ENCODE assay signal across 1 cellular context in the genomic region with DNA sequence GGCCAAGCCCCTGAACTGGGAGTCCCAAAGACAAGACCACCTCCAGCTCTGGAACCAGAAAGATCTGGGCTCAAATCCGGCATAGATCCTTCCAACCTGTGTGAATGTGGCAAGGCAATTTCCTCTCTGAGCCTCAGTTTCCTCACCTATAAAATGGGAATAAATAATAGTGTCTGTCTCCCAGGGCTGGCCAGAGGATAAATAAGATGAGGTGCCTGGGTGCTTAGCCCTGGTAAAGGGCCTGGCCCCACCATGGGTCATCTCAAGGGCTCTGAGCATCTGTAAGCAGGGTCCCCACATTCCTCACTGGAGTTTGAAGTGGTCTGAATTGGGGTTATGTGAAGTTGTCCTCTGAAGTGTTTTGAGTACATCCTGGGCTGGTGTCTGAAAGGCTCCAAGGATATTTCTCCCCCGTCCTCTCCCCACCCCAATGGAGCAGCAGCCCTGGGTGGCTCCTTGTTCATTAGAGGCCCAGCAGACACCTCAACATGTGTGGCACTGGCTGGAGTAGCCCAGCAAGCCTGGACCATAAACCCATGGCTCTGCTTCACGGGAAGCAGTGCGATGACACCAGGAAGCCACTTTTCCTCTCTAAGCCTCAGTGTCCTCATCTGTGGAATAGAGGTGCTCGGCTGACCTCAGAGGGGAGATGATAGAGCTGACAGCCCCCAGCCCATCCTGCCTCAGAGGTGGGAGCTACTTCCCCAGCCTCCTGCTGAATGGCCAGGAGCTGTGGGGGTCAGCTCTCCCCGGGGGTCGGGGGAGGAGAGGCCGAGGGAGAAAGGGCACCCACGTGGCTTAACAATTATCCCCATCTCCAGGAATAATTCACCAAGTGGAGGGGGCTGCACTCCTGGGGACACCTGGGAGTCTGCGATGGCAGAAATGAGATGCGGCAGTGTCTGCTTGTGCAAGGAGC.
TF ChIP-seq lines count a peak whose summit lies in the region.

No MANE protein-coding gene starts in this region.

TF ChIP-seq in HepG2, 621 proteins besides CTCF, POLR2A, EP300 and RAD21 (continued from another document and continues in another):
- TF ChIP-seq, protein P1, sequence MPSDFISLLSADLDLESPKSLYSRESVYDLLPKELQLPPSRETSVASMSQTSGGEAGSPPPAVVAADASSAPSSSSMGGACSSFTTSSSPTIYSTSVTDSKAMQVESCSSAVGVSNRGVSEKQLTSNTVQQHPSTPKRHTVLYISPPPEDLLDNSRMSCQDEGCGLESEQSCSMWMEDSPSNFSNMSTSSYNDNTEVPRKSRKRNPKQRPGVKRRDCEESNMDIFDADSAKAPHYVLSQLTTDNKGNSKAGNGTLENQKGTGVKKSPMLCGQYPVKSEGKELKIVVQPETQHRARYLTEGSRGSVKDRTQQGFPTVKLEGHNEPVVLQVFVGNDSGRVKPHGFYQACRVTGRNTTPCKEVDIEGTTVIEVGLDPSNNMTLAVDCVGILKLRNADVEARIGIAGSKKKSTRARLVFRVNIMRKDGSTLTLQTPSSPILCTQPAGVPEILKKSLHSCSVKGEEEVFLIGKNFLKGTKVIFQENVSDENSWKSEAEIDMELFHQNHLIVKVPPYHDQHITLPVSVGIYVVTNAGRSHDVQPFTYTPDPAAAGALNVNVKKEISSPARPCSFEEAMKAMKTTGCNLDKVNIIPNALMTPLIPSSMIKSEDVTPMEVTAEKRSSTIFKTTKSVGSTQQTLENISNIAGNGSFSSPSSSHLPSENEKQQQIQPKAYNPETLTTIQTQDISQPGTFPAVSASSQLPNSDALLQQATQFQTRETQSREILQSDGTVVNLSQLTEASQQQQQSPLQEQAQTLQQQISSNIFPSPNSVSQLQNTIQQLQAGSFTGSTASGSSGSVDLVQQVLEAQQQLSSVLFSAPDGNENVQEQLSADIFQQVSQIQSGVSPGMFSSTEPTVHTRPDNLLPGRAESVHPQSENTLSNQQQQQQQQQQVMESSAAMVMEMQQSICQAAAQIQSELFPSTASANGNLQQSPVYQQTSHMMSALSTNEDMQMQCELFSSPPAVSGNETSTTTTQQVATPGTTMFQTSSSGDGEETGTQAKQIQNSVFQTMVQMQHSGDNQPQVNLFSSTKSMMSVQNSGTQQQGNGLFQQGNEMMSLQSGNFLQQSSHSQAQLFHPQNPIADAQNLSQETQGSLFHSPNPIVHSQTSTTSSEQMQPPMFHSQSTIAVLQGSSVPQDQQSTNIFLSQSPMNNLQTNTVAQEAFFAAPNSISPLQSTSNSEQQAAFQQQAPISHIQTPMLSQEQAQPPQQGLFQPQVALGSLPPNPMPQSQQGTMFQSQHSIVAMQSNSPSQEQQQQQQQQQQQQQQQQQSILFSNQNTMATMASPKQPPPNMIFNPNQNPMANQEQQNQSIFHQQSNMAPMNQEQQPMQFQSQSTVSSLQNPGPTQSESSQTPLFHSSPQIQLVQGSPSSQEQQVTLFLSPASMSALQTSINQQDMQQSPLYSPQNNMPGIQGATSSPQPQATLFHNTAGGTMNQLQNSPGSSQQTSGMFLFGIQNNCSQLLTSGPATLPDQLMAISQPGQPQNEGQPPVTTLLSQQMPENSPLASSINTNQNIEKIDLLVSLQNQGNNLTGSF (CRISPR knock-in tag; IDR thresholded peaks at IDR 0.05) = 0 out of 2 replicates have a peak, but pooled peaks have one; percentile 29
- TF ChIP-seq HDAC1 (CRISPR knock-in tag; IDR thresholded peaks at IDR 0.05) (peak; percentile 23), ZNF263 (CRISPR knock-in tag; IDR thresholded peaks at IDR 0.05) (0 out of 2 replicates have a peak, but pooled peaks have one; percentile 46), SSRP1 (CRISPR knock-in tag; IDR thresholded peaks at IDR 0.05) (peak; percentile 44), SALL2 (CRISPR knock-in tag; IDR thresholded peaks at IDR 0.05) (peak; percentile 21; the same call in 1 of the 2 replicates), ZNF232 (CRISPR knock-in tag; IDR thresholded peaks at IDR 0.05; ENCODE audit: borderline replicate concordance) (0 out of 2 replicates have a peak, but pooled peaks have one; percentile 45), ZNF207 (IDR thresholded peaks at IDR 0.05; ENCODE audit: borderline replicate concordance) (no peak), ZBTB3 (CRISPR knock-in tag; IDR thresholded peaks at IDR 0.05; ENCODE audit: borderline replicate concordance, low read depth) (0 out of 2 replicates have a peak, but pooled peaks have one; percentile 1), NCOA5 (CRISPR knock-in tag; IDR thresholded peaks at IDR 0.05) (peak; percentile 68; the same call in 1 of the 2 replicates), SMAD1 (CRISPR knock-in tag; IDR thresholded peaks at IDR 0.05; ENCODE audit: borderline replicate concordance, low read depth) (0 out of 2 replicates have a peak, but pooled peaks have one; percentile 28), ZNF577 (CRISPR knock-in tag; IDR thresholded peaks at IDR 0.05; ENCODE audit: borderline replicate concordance, low read depth) (peak; percentile 28; the same call in 1 of the 2 replicates), NONO (IDR thresholded peaks at IDR 0.05) (no peak), NONO (CRISPR knock-in tag; conservative IDR thresholded peaks at IDR 0.05) (peak; percentile 15; the same call in 1 of the 2 replicates), EED (CRISPR knock-in tag; IDR thresholded peaks at IDR 0.05) (0 out of 2 replicates have a peak, but pooled peaks have one; percentile 3), NRL (CRISPR knock-in tag; IDR thresholded peaks at IDR 0.05; ENCODE audit: borderline replicate concordance) (peak; percentile 53; the same call in 1 of the 2 replicates), ZNF629 (CRISPR knock-in tag; conservative IDR thresholded peaks at IDR 0.05) (peak; percentile 91), ZNF431 (CRISPR knock-in tag; IDR thresholded peaks at IDR 0.05; ENCODE audit: borderline replicate concordance, low read depth) (no peak), U2AF1 (optimal IDR thresholded peaks at IDR 0.05; ENCODE audit: low read depth, low read length) (peak; percentile 17), ZFP36L1 (CRISPR knock-in tag; IDR thresholded peaks at IDR 0.05) (peak; percentile 80; the same call in 1 of the 2 replicates), ZNF782 (CRISPR knock-in tag; IDR thresholded peaks at IDR 0.05; ENCODE audit: borderline replicate concordance) (no peak), ARNT2 (CRISPR knock-in tag; IDR thresholded peaks at IDR 0.05; ENCODE audit: low read depth) (peak; percentile 84; the same call in 1 of the 2 replicates)
- TF ChIP-seq, protein P2, sequence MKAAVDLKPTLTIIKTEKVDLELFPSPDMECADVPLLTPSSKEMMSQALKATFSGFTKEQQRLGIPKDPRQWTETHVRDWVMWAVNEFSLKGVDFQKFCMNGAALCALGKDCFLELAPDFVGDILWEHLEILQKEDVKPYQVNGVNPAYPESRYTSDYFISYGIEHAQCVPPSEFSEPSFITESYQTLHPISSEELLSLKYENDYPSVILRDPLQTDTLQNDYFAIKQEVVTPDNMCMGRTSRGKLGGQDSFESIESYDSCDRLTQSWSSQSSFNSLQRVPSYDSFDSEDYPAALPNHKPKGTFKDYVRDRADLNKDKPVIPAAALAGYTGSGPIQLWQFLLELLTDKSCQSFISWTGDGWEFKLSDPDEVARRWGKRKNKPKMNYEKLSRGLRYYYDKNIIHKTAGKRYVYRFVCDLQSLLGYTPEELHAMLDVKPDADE (CRISPR knock-in tag; IDR thresholded peaks at IDR 0.05) = 0 out of 2 replicates have a peak, but pooled peaks have one; percentile 9
- TF ChIP-seq, protein P3, sequence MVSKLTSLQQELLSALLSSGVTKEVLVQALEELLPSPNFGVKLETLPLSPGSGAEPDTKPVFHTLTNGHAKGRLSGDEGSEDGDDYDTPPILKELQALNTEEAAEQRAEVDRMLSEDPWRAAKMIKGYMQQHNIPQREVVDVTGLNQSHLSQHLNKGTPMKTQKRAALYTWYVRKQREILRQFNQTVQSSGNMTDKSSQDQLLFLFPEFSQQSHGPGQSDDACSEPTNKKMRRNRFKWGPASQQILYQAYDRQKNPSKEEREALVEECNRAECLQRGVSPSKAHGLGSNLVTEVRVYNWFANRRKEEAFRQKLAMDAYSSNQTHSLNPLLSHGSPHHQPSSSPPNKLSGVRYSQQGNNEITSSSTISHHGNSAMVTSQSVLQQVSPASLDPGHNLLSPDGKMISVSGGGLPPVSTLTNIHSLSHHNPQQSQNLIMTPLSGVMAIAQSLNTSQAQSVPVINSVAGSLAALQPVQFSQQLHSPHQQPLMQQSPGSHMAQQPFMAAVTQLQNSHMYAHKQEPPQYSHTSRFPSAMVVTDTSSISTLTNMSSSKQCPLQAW (CRISPR knock-in tag; IDR thresholded peaks at IDR 0.05) = peak; percentile 34; the same call in 1 of the 2 replicates
- TF ChIP-seq, protein P4, sequence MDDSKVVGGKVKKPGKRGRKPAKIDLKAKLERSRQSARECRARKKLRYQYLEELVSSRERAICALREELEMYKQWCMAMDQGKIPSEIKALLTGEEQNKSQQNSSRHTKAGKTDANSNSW (CRISPR knock-in tag; IDR thresholded peaks at IDR 0.05; ENCODE audit: borderline replicate concordance) = 0 out of 2 replicates have a peak, but pooled peaks have one; percentile 17
- TF ChIP-seq, protein P5, sequence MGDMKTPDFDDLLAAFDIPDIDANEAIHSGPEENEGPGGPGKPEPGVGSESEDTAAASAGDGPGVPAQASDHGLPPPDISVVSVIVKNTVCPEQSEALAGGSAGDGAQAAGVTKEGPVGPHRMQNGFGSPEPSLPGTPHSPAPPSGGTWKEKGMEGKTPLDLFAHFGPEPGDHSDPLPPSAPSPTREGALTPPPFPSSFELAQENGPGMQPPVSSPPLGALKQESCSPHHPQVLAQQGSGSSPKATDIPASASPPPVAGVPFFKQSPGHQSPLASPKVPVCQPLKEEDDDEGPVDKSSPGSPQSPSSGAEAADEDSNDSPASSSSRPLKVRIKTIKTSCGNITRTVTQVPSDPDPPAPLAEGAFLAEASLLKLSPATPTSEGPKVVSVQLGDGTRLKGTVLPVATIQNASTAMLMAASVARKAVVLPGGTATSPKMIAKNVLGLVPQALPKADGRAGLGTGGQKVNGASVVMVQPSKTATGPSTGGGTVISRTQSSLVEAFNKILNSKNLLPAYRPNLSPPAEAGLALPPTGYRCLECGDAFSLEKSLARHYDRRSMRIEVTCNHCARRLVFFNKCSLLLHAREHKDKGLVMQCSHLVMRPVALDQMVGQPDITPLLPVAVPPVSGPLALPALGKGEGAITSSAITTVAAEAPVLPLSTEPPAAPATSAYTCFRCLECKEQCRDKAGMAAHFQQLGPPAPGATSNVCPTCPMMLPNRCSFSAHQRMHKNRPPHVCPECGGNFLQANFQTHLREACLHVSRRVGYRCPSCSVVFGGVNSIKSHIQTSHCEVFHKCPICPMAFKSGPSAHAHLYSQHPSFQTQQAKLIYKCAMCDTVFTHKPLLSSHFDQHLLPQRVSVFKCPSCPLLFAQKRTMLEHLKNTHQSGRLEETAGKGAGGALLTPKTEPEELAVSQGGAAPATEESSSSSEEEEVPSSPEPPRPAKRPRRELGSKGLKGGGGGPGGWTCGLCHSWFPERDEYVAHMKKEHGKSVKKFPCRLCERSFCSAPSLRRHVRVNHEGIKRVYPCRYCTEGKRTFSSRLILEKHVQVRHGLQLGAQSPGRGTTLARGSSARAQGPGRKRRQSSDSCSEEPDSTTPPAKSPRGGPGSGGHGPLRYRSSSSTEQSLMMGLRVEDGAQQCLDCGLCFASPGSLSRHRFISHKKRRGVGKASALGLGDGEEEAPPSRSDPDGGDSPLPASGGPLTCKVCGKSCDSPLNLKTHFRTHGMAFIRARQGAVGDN (CRISPR knock-in tag; IDR thresholded peaks at IDR 0.05) = peak; percentile 1
- TF ChIP-seq, protein P6, sequence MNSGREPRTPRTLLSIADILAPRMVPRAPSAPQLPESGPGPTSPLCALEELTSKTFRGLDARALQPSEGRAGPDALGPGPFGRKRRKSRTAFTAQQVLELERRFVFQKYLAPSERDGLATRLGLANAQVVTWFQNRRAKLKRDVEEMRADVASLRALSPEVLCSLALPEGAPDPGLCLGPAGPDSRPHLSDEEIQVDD (CRISPR knock-in tag; IDR thresholded peaks at IDR 0.05; ENCODE audit: borderline replicate concordance) = peak; percentile 79; the same call in 1 of the 2 replicates
- TF ChIP-seq, protein P7, sequence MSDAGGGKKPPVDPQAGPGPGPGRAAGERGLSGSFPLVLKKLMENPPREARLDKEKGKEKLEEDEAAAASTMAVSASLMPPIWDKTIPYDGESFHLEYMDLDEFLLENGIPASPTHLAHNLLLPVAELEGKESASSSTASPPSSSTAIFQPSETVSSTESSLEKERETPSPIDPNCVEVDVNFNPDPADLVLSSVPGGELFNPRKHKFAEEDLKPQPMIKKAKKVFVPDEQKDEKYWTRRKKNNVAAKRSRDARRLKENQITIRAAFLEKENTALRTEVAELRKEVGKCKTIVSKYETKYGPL (CRISPR knock-in tag; IDR thresholded peaks at IDR 0.05) = no peak
- TF ChIP-seq, protein P8, sequence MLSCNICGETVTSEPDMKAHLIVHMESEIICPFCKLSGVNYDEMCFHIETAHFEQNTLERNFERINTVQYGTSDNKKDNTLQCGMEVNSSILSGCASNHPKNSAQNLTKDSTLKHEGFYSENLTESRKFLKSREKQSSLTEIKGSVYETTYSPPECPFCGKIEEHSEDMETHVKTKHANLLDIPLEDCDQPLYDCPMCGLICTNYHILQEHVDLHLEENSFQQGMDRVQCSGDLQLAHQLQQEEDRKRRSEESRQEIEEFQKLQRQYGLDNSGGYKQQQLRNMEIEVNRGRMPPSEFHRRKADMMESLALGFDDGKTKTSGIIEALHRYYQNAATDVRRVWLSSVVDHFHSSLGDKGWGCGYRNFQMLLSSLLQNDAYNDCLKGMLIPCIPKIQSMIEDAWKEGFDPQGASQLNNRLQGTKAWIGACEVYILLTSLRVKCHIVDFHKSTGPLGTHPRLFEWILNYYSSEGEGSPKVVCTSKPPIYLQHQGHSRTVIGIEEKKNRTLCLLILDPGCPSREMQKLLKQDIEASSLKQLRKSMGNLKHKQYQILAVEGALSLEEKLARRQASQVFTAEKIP (CRISPR knock-in tag; IDR thresholded peaks at IDR 0.05; ENCODE audit: borderline replicate concordance) = 0 out of 2 replicates have a peak, but pooled peaks have one; percentile 85
- TF ChIP-seq, protein P9, sequence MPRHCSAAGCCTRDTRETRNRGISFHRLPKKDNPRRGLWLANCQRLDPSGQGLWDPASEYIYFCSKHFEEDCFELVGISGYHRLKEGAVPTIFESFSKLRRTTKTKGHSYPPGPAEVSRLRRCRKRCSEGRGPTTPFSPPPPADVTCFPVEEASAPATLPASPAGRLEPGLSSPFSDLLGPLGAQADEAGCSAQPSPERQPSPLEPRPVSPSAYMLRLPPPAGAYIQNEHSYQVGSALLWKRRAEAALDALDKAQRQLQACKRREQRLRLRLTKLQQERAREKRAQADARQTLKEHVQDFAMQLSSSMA (CRISPR knock-in tag; IDR thresholded peaks at IDR 0.05) = 0 out of 2 replicates have a peak, but pooled peaks have one; percentile 51
- TF ChIP-seq, protein P10, sequence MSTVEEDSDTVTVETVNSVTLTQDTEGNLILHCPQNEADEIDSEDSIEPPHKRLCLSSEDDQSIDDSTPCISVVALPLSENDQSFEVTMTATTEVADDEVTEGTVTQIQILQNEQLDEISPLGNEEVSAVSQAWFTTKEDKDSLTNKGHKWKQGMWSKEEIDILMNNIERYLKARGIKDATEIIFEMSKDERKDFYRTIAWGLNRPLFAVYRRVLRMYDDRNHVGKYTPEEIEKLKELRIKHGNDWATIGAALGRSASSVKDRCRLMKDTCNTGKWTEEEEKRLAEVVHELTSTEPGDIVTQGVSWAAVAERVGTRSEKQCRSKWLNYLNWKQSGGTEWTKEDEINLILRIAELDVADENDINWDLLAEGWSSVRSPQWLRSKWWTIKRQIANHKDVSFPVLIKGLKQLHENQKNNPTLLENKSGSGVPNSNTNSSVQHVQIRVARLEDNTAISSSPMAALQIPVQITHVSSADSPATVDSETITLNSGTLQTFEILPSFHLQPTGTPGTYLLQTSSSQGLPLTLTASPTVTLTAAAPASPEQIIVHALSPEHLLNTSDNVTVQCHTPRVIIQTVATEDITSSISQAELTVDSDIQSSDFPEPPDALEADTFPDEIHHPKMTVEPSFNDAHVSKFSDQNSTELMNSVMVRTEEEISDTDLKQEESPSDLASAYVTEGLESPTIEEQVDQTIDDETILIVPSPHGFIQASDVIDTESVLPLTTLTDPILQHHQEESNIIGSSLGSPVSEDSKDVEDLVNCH (CRISPR knock-in tag; IDR thresholded peaks at IDR 0.05) = no peak
